ENCODE assay signal across 18 cellular contexts in genomic region chr17:50271173-50271750, GRCh38. TPM values are rescaled to one million over a fixed set of nuclear protein-coding genes. Genes with fewer than 3 reads are reported as not detected.
DNase-seq lines count a peak whose midpoint lies in the region; ATAC-seq, FAIRE-seq and TF ChIP-seq lines count a peak whose summit lies in the region.
"Had no signal": no experiment of that assay in that cellular context is flagged by ENCODE, and none has a peak within 500 bp of the region (broad histone marks: within the 10 kb centered on the region; RNA-seq: fewer than 3 reads in every experiment).

No MANE protein-coding gene starts in this region.

- 78% methylated on average over 6 of the region's 6 CpGs for WGBS in suprapubic skin

- CTCF ChIA-PET in activated CD8-positive, alpha-beta memory T cell treated with anti-CD3 and anti-CD28 coated beads, Interleukin-2, amount 10 ng/mL, durations not matched to agents 7 days and 5 days (lab: Charles Lee): interaction anchor here (0.8 to 16.9 kb wide), 11 partner anchors 9 to 102 kb away, joined by 3 to 244 read pairs (median 5); partner anchors contain the start of gene COL1A1

- no peaks in the 10 kb centered on the region for H3K27me3 ChIP-seq in astrocyte (ENCODE audit: insufficient read depth, low read length)
- H3K27me3 ChIP-seq in suprapubic skin: peaks cover 12% of the 10 kb centered on the region
- H3K27me3 ChIP-seq: MG63 had no signal

- no peaks in the 10 kb centered on the region for H3K9me3 Mint-ChIP-seq in activated CD8-positive, alpha-beta memory T cell treated with anti-CD3 and anti-CD28 coated beads, Interleukin-2, amount 10 ng/mL, durations not matched to agents 7 days and 5 days (ENCODE audit: low read depth)
- H3K9me3 Mint-ChIP-seq in astrocyte (ENCODE audit: unreplicated experiment): no peaks in the 10 kb centered on the region
- H3K9me3 Mint-ChIP-seq: activated B cell treated with CpG ODN at 0.5 μM for 24 hours had no signal

- peaks cover 11% of the 10 kb centered on the region for H3K4me1 Mint-ChIP-seq in activated CD8-positive, alpha-beta memory T cell treated with anti-CD3 and anti-CD28 coated beads, Interleukin-2, amount 10 ng/mL, durations not matched to agents 7 days and 5 days
- H3K4me1 Mint-ChIP-seq in astrocyte (ENCODE audit: low read depth, unreplicated experiment): peaks cover 58% of the 10 kb centered on the region

- peaks cover 72% of the 10 kb centered on the region for H3K4me1 ChIP-seq in astrocyte (ENCODE audit: insufficient read depth, low read length)
- peaks cover 48% of the 10 kb centered on the region for H3K4me1 ChIP-seq in suprapubic skin

- ATAC-seq in activated CD8-positive, alpha-beta memory T cell treated with anti-CD3 and anti-CD28 coated beads, Interleukin-2, amount 10 ng/mL, durations not matched to agents 7 days and 5 days: no peak
- no peak for ATAC-seq in left lobe of liver

- no peaks in the 10 kb centered on the region for H3K9me3 ChIP-seq in astrocyte (ENCODE audit: insufficient read depth, low read depth, low read length)
- no peaks in the 10 kb centered on the region for H3K9me3 ChIP-seq in suprapubic skin
- H3K9me3 ChIP-seq: MG63 had no signal

- no peak for FAIRE-seq in astrocyte (lab: Jason Lieb, UNC)
- FAIRE-seq: A204.1, islet of Langerhans, RCC 7860 had no signal

- H3K27ac ChIP-seq in astrocyte (ENCODE audit: low read depth, low read length): peak overlapping the region; percentile 62
- H3K27ac ChIP-seq in suprapubic skin: peak overlapping the region; percentile 65
- H3K27ac ChIP-seq in caudate nucleus (ENCODE audit: low read depth, low read length): no peak overlapping the region

- no peak for TF ChIP-seq EP300 in suprapubic skin (IDR thresholded peaks at IDR 0.05)

- no peak for TF ChIP-seq POLR2A in suprapubic skin (IDR thresholded peaks at IDR 0.05)

- H2AFZ ChIP-seq in astrocyte (ENCODE audit: low read depth, low read length): no peak overlapping the region

- no peaks in the 10 kb centered on the region for H3K36me3 Mint-ChIP-seq in activated CD8-positive, alpha-beta memory T cell treated with anti-CD3 and anti-CD28 coated beads, Interleukin-2, amount 10 ng/mL, durations not matched to agents 7 days and 5 days
- H3K36me3 Mint-ChIP-seq in astrocyte (ENCODE audit: low read depth, unreplicated experiment): peaks cover 4% of the 10 kb centered on the region

- peaks cover 18% of the 10 kb centered on the region for H3K27me3 Mint-ChIP-seq in activated CD8-positive, alpha-beta memory T cell treated with anti-CD3 and anti-CD28 coated beads, Interleukin-2, amount 10 ng/mL, durations not matched to agents 7 days and 5 days
- H3K27me3 Mint-ChIP-seq in astrocyte (ENCODE audit: low read depth, unreplicated experiment): no peaks in the 10 kb centered on the region

- H4K20me1 ChIP-seq in astrocyte (ENCODE audit: insufficient read depth, low read length): no peaks in the 10 kb centered on the region

- H3K36me3 ChIP-seq in astrocyte (ENCODE audit: insufficient read depth, low read length) (no peaks in the 10 kb centered on the region), suprapubic skin (no peaks in the 10 kb centered on the region)
- H3K36me3 ChIP-seq: MG63 had no signal

- H3K79me2 ChIP-seq in astrocyte (ENCODE audit: insufficient read depth, low read length): peaks cover 51% of the 10 kb centered on the region

- H3K4me2 ChIP-seq in astrocyte (ENCODE audit: low read length): peak overlapping the region; percentile 71

- peak overlapping the region; percentile 58 for H3K9ac ChIP-seq in astrocyte (ENCODE audit: low read length)

- DNase-seq in activated CD8-positive, alpha-beta memory T cell treated with anti-CD3 and anti-CD28 coated beads, Interleukin-2, amount 10 ng/mL, durations not matched to agents 7 days and 5 days: peak; percentile 37
- DNase-seq in activated CD8-positive, alpha-beta memory T cell treated with anti-CD3 and anti-CD28 coated beads for 24 hours: no peak
- DNase-seq in astrocyte (ENCODE audit: low read depth): no peak
- DNase-seq in left lobe of liver (ENCODE audit: low spot score): peak; percentile 21
- no peak for DNase-seq in suprapubic skin (ENCODE audit: low spot score in 2 of 2)
- no peak for DNase-seq in caudate nucleus (lab: John Stamatoyannopoulos, UW)
- DNase-seq in SKM-1 (lab: John Stamatoyannopoulos, UW; ENCODE audit: unreplicated experiment): no peak
- no peak for DNase-seq in iPS-NIHi7 (ENCODE audit: extremely low spot score)
- DNase-seq: GDM1; MG63; NCI-H2029; NCI-H774; stimulated activated CD4-positive, alpha-beta T cell treated with anti-CD3 and anti-CD28 coated beads, Interleukin-15, amount 100 ng/mL, for 24 hours had no signal

- no peak for TF ChIP-seq CTCF in astrocyte (IDR thresholded peaks at IDR 0.05; ENCODE audit: insufficient read depth, low read depth, low read length)
- no peak for TF ChIP-seq CTCF in suprapubic skin (IDR thresholded peaks at IDR 0.05)

- H3K4me3 Mint-ChIP-seq in activated CD8-positive, alpha-beta memory T cell treated with anti-CD3 and anti-CD28 coated beads, Interleukin-2, amount 10 ng/mL, durations not matched to agents 7 days and 5 days: no peak overlapping the region
- H3K4me3 Mint-ChIP-seq in astrocyte (ENCODE audit: unreplicated experiment): peak overlapping the region; percentile 94
- H3K4me3 Mint-ChIP-seq: activated B cell treated with CpG ODN at 0.5 μM for 24 hours had no signal

- H3K4me3 ChIP-seq in astrocyte (ENCODE audit: insufficient read depth, low read depth, low read length) (no peak overlapping the region), suprapubic skin (no peak overlapping the region)
- H3K4me3 ChIP-seq: dorsolateral prefrontal cortex, MG63 had no signal

- no peak overlapping the region for H3K27ac Mint-ChIP-seq in activated CD8-positive, alpha-beta memory T cell treated with anti-CD3 and anti-CD28 coated beads, Interleukin-2, amount 10 ng/mL, durations not matched to agents 7 days and 5 days
- peak overlapping the region; percentile 66 for H3K27ac Mint-ChIP-seq in astrocyte (ENCODE audit: unreplicated experiment)
- H3K27ac Mint-ChIP-seq: activated B cell treated with CpG ODN at 0.5 μM for 24 hours had no signal

RNA-seq across cellular contexts. Expression of gene TMEM92, which starts 3.0 kb away (rescaled TPM):
- under 1 TPM; 0.07 to 0.09 TPM for total RNA-seq in activated CD8-positive, alpha-beta memory T cell treated with anti-CD3 and anti-CD28 coated beads, Interleukin-2, amount 10 ng/mL, durations not matched to agents 7 days and 5 days
- total RNA-seq in astrocyte (18.3 and 28.2 TPM in 2 replicates), left lobe of liver (3.0 TPM), suprapubic skin (1 to 10 TPM in 1 of 4 donors, not detected in 3; 1.3 TPM)
- total RNA-seq: activated B cell treated with CpG ODN at 0.5 μM for 24 hours had no signal

Comparison
In these comparisons a context has a peak if more than half of its experiments do, and no peak if none do; other contexts are left out.
1. DNase-seq: peak in activated CD8-positive, alpha-beta memory T cell treated with anti-CD3 and anti-CD28 coated beads, Interleukin-2, amount 10 ng/mL, durations not matched to agents 7 days and 5 days (single experiment) and left lobe of liver (single experiment); none in activated CD8-positive, alpha-beta memory T cell treated with anti-CD3 and anti-CD28 coated beads for 24 hours (single experiment), astrocyte (single experiment), suprapubic skin (0 of 2), caudate nucleus (0 of 61), SKM-1 (single experiment) and iPS-NIHi7 (single experiment).